Comparison of ENCODE assay signal across 1 cellular context in genomic region chr2:73071452-73072399, GRCh38.
TF ChIP-seq lines count a peak whose summit lies in the region.

Gene SFXN5, minus strand, starts transcription at chr2:73071712. Its CDS starts 7 bp downstream, at chr2:73071705.

TF ChIP-seq in HepG2, 621 proteins besides CTCF, POLR2A, EP300 and RAD21 (continued from another document):
- TF ChIP-seq FOXA3 (CRISPR knock-in tag; IDR thresholded peaks at IDR 0.05) (peak; percentile 27), ZC3H13 (CRISPR knock-in tag; IDR thresholded peaks at IDR 0.05) (peak; percentile 74), FOXK1 (CRISPR knock-in tag; IDR thresholded peaks at IDR 0.05; ENCODE audit: borderline replicate concordance, low read depth) (peak; percentile 59), CBX5 (CRISPR knock-in tag; IDR thresholded peaks at IDR 0.05; ENCODE audit: borderline replicate concordance) (peak; percentile 38; the same call in 1 of the 2 replicates), SNAPC2 (CRISPR knock-in tag; IDR thresholded peaks at IDR 0.05) (peak; percentile 55; the same call in 1 of the 2 replicates), SALL1 (CRISPR knock-in tag; IDR thresholded peaks at IDR 0.05) (peak; percentile 68), ZNF34 (CRISPR knock-in tag; IDR thresholded peaks at IDR 0.05; ENCODE audit: borderline replicate concordance) (0 out of 2 replicates have a peak, but pooled peaks have one; percentile 75), NRL (CRISPR knock-in tag; IDR thresholded peaks at IDR 0.05; ENCODE audit: borderline replicate concordance) (peak; percentile 87), ZBTB2 (CRISPR knock-in tag; IDR thresholded peaks at IDR 0.05; ENCODE audit: low read depth) (peak; percentile 56; the same call in 1 of the 2 replicates), MATR3 (CRISPR knock-in tag; IDR thresholded peaks at IDR 0.05) (no peak), LCORL (IDR thresholded peaks at IDR 0.05) (no peak), LCORL (CRISPR knock-in tag; IDR thresholded peaks at IDR 0.05) (peak; percentile 85), ARID4A (CRISPR knock-in tag; IDR thresholded peaks at IDR 0.05; ENCODE audit: borderline replicate concordance) (peak; percentile 96), ATF2 (CRISPR knock-in tag; IDR thresholded peaks at IDR 0.05) (0 out of 2 replicates have a peak, but pooled peaks have one; percentile 37), ETV5 (CRISPR knock-in tag; IDR thresholded peaks at IDR 0.05; ENCODE audit: borderline replicate concordance) (peak; percentile 58; the same call in 1 of the 2 replicates), MXD3 (CRISPR knock-in tag; IDR thresholded peaks at IDR 0.05) (0 out of 2 replicates have a peak, but pooled peaks have one; percentile 35), XBP1 (CRISPR knock-in tag; IDR thresholded peaks at IDR 0.05) (0 out of 2 replicates have a peak, but pooled peaks have one; percentile 2), THAP7 (CRISPR knock-in tag; IDR thresholded peaks at IDR 0.05) (peak; percentile 58), ZNF605 (CRISPR knock-in tag; IDR thresholded peaks at IDR 0.05) (peak; percentile 99), IKZF1 (IDR thresholded peaks at IDR 0.05) (no peak), FOSL2 (CRISPR knock-in tag; IDR thresholded peaks at IDR 0.05) (peak; percentile 37), TBL1XR1 (IDR thresholded peaks at IDR 0.05; ENCODE audit: borderline replicate concordance, low read length, partially characterized antibody) (peak; percentile 18), ETV6 (CRISPR knock-in tag; conservative IDR thresholded peaks at IDR 0.05) (no peak; the same call in 1 of the 2 replicates), ZBTB42 (CRISPR knock-in tag; IDR thresholded peaks at IDR 0.05) (0 out of 2 replicates have a peak, but pooled peaks have one; percentile 53), MEF2D (CRISPR knock-in tag; IDR thresholded peaks at IDR 0.05) (peak; percentile 92), MIXL1 (CRISPR knock-in tag; IDR thresholded peaks at IDR 0.05) (peak; percentile 84), FOXO4 (CRISPR knock-in tag; conservative IDR thresholded peaks at IDR 0.05) (0 out of 2 replicates have a peak, but pooled peaks have one; percentile 90), ZNF749 (CRISPR knock-in tag; IDR thresholded peaks at IDR 0.05; ENCODE audit: borderline replicate concordance) (0 out of 2 replicates have a peak, but pooled peaks have one; percentile 3), ZNF558 (CRISPR knock-in tag; IDR thresholded peaks at IDR 0.05; ENCODE audit: borderline replicate concordance) (peak; percentile 94; the same call in 1 of the 2 replicates), CHD2 (IDR thresholded peaks at IDR 0.05; ENCODE audit: low read depth, low read length) (no peak), ZNF563 (CRISPR knock-in tag; IDR thresholded peaks at IDR 0.05) (no peak), GTF2F1 (IDR thresholded peaks at IDR 0.05; ENCODE audit: low read length) (no peak), TCF12 (IDR thresholded peaks at IDR 0.05) (no peak), TCF12 (CRISPR knock-in tag; IDR thresholded peaks at IDR 0.05) (peak; percentile 24; the same call in 1 of the 2 replicates), ZFY (CRISPR knock-in tag; IDR thresholded peaks at IDR 0.05) (peak; percentile 71), THAP8 (CRISPR knock-in tag; IDR thresholded peaks at IDR 0.05; ENCODE audit: borderline replicate concordance) (peak; percentile 78; the same call in 1 of the 2 replicates), HINFP (CRISPR knock-in tag; IDR thresholded peaks at IDR 0.05; ENCODE audit: low read depth) (no peak), BCL6 (CRISPR knock-in tag; IDR thresholded peaks at IDR 0.05) (peak; percentile 5; the same call in 1 of the 2 replicates), ZNF124 (CRISPR knock-in tag; IDR thresholded peaks at IDR 0.05) (peak; percentile 22; the same call in 1 of the 2 replicates), RARA (CRISPR knock-in tag; IDR thresholded peaks at IDR 0.05) (no peak; the same call in 1 of the 2 replicates), JUN (CRISPR knock-in tag; IDR thresholded peaks at IDR 0.05) (0 out of 2 replicates have a peak, but pooled peaks have one; percentile 1), ZNF768 (CRISPR knock-in tag; IDR thresholded peaks at IDR 0.05) (peak; percentile 51), SPEN (CRISPR knock-in tag; IDR thresholded peaks at IDR 0.05; ENCODE audit: low read depth) (peak; percentile 63), ATF6 (CRISPR knock-in tag; conservative IDR thresholded peaks at IDR 0.05) (peak; percentile 32; the same call in 1 of the 2 replicates)
